9 cellular contexts compared by ENCODE assay signal in the genomic region with DNA sequence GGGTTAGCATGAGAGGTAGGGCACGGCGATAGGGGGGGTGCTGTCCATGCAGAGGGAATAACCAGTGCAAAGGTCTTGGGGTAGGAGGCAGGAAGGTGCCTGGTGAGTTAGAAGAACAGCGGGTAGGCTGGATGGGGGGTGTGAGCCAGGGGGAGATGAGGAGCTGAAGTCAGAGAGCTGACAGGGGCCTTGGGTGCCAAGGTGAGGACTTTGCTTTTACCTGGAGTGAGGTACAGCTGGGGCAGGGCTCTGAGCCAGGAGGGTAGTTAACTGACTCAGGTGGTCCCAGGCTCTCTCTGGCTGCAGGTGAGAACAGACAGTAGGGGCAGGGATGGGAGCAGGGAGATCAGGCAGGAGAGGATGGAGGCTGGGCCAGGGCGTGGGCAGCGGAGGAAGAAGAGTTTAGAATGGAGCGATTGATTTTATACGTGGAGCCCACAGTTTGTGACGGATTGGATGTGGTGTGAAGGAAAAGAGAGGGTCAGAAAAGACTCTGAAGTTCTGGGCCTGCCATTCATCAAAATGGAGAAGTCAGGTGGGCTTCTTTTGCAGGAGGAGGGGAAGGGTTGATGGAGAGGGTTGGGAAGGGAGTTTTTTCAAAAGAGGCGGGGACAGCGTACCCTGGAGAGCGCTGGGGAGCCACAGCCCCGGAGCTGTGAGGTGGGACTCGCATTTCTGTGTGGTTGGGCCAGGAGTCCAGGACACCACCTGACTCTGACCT. TPM values are rescaled to one million over a fixed set of nuclear protein-coding genes. Genes with fewer than 3 reads are reported as not detected.
DNase-seq lines count a peak whose midpoint lies in the region; ATAC-seq and TF ChIP-seq lines count a peak whose summit lies in the region.
"Had no signal": no experiment of that assay in that cellular context is flagged by ENCODE, and none has a peak within 500 bp of the region (broad histone marks: within the 10 kb centered on the region; RNA-seq: fewer than 3 reads in every experiment).

No MANE protein-coding gene starts in this region.

- H3K9me3 Mint-ChIP-seq in activated CD4-positive, alpha-beta T cell treated with anti-CD3 and anti-CD28 coated beads, Interleukin-2, amount 10 ng/mL, durations not matched to agents 24 days and 14 days: no peaks in the 10 kb centered on the region

- no peak for ATAC-seq in right lobe of liver

- in situ Hi-C loops in brain microvascular endothelial cell (cut with HindIII; ENCODE audit: low pct_ligation_motif_present, low sequenced_read_pairs): no loop called here

- H3K4me3 ChIP-seq in brain microvascular endothelial cell (ENCODE audit: low read depth, low read length): peak overlapping the region; percentile 76
- peak overlapping the region; percentile 59 to 69 (median 63) for H3K4me3 ChIP-seq in right lobe of liver
- peak overlapping the region; percentile 59 to 99 (median 78) for H3K4me3 ChIP-seq in tibial nerve

- H3K4me3 Mint-ChIP-seq in activated CD4-positive, alpha-beta T cell treated with anti-CD3 and anti-CD28 coated beads, Interleukin-2, amount 10 ng/mL, durations not matched to agents 24 days and 14 days: peak overlapping the region; percentile 97

- no peak for TF ChIP-seq POLR2A in right lobe of liver (IDR thresholded peaks at IDR 0.05)
- no peak for TF ChIP-seq POLR2A in tibial nerve (IDR thresholded peaks at IDR 0.05)

- H3K4me1 Mint-ChIP-seq in activated CD4-positive, alpha-beta T cell treated with anti-CD3 and anti-CD28 coated beads, Interleukin-2, amount 10 ng/mL, durations not matched to agents 24 days and 14 days: peaks cover 48% of the 10 kb centered on the region

- DNase-seq in activated CD4-positive, alpha-beta T cell treated with anti-CD3 and anti-CD28 coated beads, Interleukin-2, amount 10 ng/mL, durations not matched to agents 24 days and 14 days: no peak
- no peak for DNase-seq in activated CD4-positive, alpha-beta T cell treated with anti-CD3 and anti-CD28 coated beads, Interleukin-2, amount 50 U/mL, for 4 hours
- DNase-seq in brain microvascular endothelial cell: no peak
- DNase-seq in right lobe of liver: peak in 1 of 3 donors; percentile 48
- no peak for DNase-seq in tibial nerve (ENCODE audit: low spot score in 2 of 2)
- DNase-seq in stimulated activated CD8-positive, alpha-beta memory T cell treated with anti-CD3 and anti-CD28 coated beads, Interleukin-4, amount 100 ng/mL, for 48 hours: no peak
- no peak for DNase-seq in SKM-1 treated with dmso at 0.1 percent for 144 hours (lab: John Stamatoyannopoulos, UW; ENCODE audit: unreplicated experiment)
- no peak for DNase-seq in midbrain (lab: John Stamatoyannopoulos, UW)

- peak overlapping the region; percentile 94 for H3K27ac Mint-ChIP-seq in activated CD4-positive, alpha-beta T cell treated with anti-CD3 and anti-CD28 coated beads, Interleukin-2, amount 10 ng/mL, durations not matched to agents 24 days and 14 days

- no peak for TF ChIP-seq EP300 in tibial nerve (IDR thresholded peaks at IDR 0.05)

- H3K9me3 ChIP-seq in right lobe of liver (no peaks in the 10 kb centered on the region), tibial nerve (no peaks in the 10 kb centered on the region)

- no peaks in the 10 kb centered on the region for H3K27me3 Mint-ChIP-seq in activated CD4-positive, alpha-beta T cell treated with anti-CD3 and anti-CD28 coated beads, Interleukin-2, amount 10 ng/mL, durations not matched to agents 24 days and 14 days

- H3K27ac ChIP-seq in brain microvascular endothelial cell: no peak overlapping the region
- peak overlapping the region; percentile 96 to 98 (median 97) for H3K27ac ChIP-seq in right lobe of liver
- H3K27ac ChIP-seq in tibial nerve: peak overlapping the region; percentile 96 to 100 (median 98)

- intact Hi-C loops in activated CD4-positive, alpha-beta T cell treated with anti-CD3 and anti-CD28 coated beads, Interleukin-2, amount 10 ng/mL, durations not matched to agents 24 days and 14 days (cut with micrococcal nuclease): no loop called here
- intact Hi-C loops in right lobe of liver (cut with DNase I): no loop called here

- no peak for TF ChIP-seq CTCF in brain microvascular endothelial cell (IDR thresholded peaks at IDR 0.05; ENCODE audit: low read depth, low read length, missing control alignments)
- no peak for TF ChIP-seq CTCF in right lobe of liver (IDR thresholded peaks at IDR 0.05)
- TF ChIP-seq CTCF in tibial nerve (IDR thresholded peaks at IDR 0.05): no peak

- peaks cover 0 to 36% (median 11%) of the 10 kb centered on the region in 4 donors for H3K4me1 ChIP-seq in right lobe of liver
- peaks cover 0 to 89% (median 29%) of the 10 kb centered on the region in 4 donors for H3K4me1 ChIP-seq in tibial nerve

- no peaks in the 10 kb centered on the region for H3K36me3 ChIP-seq in brain microvascular endothelial cell (replicated peaks)
- H3K36me3 ChIP-seq in right lobe of liver: no peaks in the 10 kb centered on the region
- peaks cover 0 to 8% (median 0%) of the 10 kb centered on the region in 3 donors for H3K36me3 ChIP-seq in tibial nerve

- H3K27me3 ChIP-seq in brain microvascular endothelial cell (replicated peaks) (no peaks in the 10 kb centered on the region), right lobe of liver (no peaks in the 10 kb centered on the region), tibial nerve (no peaks in the 10 kb centered on the region)

- peaks cover 22% of the 10 kb centered on the region for H3K36me3 Mint-ChIP-seq in activated CD4-positive, alpha-beta T cell treated with anti-CD3 and anti-CD28 coated beads, Interleukin-2, amount 10 ng/mL, durations not matched to agents 24 days and 14 days (ENCODE audit: low read depth)

- WGBS in right lobe of liver (ENCODE audit: insufficient coverage, low coverage, low lambda C conversion rate, missing lambda C conversion rate): 85% methylated on average over 8 of the region's 13 CpGs
- WGBS in tibial nerve, 2 donors: 37 to 49% methylated on average over 13 of the region's 13 CpGs

RNA-seq across cellular contexts. Expression of gene GRAMD1A, which starts 1.2 kb away (rescaled TPM):
- total RNA-seq in activated CD4-positive, alpha-beta T cell treated with anti-CD3 and anti-CD28 coated beads, Interleukin-2, amount 10 ng/mL, durations not matched to agents 24 days and 14 days: 160 and 176 TPM in 2 replicates
- 10 to 100 TPM; 10.4 to 34.8 (median 15.4) TPM for total RNA-seq in right lobe of liver
- 100 to 1,000 TPM in 1 of 4 donors, 10 to 100 TPM in 3; 53.1 to 108 (median 61.6) TPM for total RNA-seq in tibial nerve

RNA-seq across cellular contexts. Expression of gene SCN1B, which starts 31.3 kb away (rescaled TPM):
- total RNA-seq in activated CD4-positive, alpha-beta T cell treated with anti-CD3 and anti-CD28 coated beads, Interleukin-2, amount 10 ng/mL, durations not matched to agents 24 days and 14 days: 0.78 and 0.96 TPM in 2 replicates
- 1 to 10 TPM; 2.6 to 4.9 (median 3.6) TPM for total RNA-seq in right lobe of liver
- total RNA-seq in tibial nerve: 10 to 100 TPM; 12.8 to 26.7 (median 13.4) TPM

RNA-seq across cellular contexts. Expression of gene ZNF792, which starts 34.9 kb away (rescaled TPM):
- 5.0 and 5.8 TPM in 2 replicates for total RNA-seq in activated CD4-positive, alpha-beta T cell treated with anti-CD3 and anti-CD28 coated beads, Interleukin-2, amount 10 ng/mL, durations not matched to agents 24 days and 14 days
- total RNA-seq in right lobe of liver (1 to 10 TPM; 2.6 to 3.8 (median 3.2) TPM), tibial nerve (1 to 10 TPM; 2.3 to 7.1 (median 5.5) TPM)

RNA-seq across cellular contexts. Expression of gene HPN, which starts 42.6 kb away (rescaled TPM):
- 0.09 TPM in 1 of 2 replicates, not detected in the other for total RNA-seq in activated CD4-positive, alpha-beta T cell treated with anti-CD3 and anti-CD28 coated beads, Interleukin-2, amount 10 ng/mL, durations not matched to agents 24 days and 14 days
- total RNA-seq in right lobe of liver: 100 to 1,000 TPM; 285 to 486 (median 374) TPM
- total RNA-seq in tibial nerve: 1 to 10 TPM in 3 of 4 donors, not detected in 1; 1.3 to 3.5 (median 1.8) TPM
- total RNA-seq: Daoy had no signal
